ENCODE assay signal across 8 cellular contexts in genomic region chr1:23809751-23810171, GRCh38. TPM values are rescaled to one million over a fixed set of nuclear protein-coding genes. Genes with fewer than 3 reads are reported as not detected.
DNase-seq lines count a peak whose midpoint lies in the region; ATAC-seq, FAIRE-seq and TF ChIP-seq lines count a peak whose summit lies in the region.
"Had no signal": no experiment of that assay in that cellular context is flagged by ENCODE, and none has a peak within 500 bp of the region (broad histone marks: within the 10 kb centered on the region; RNA-seq: fewer than 3 reads in every experiment).

No MANE protein-coding gene starts in this region.

- no peak for FAIRE-seq in HTR-8/SVneo (lab: Jason Lieb, UNC)
- FAIRE-seq: islet of Langerhans had no signal

- peak; percentile 90 to 91 for ATAC-seq in natural killer cell treated with Interleukin-12 subunit alpha and Interleukin-12 subunit beta and Interleukin-15 and Interleukin-18, amount 100 ng/mL, for 72 hours

- DNase-seq in GM13977 (ENCODE audit: low spot score), result peak; percentile 84
- peak; percentile 64 for DNase-seq in HTR-8/SVneo (ENCODE audit: insufficient read length, low spot score)
- DNase-seq in activated CD8-positive, alpha-beta memory T cell treated with anti-CD3 and anti-CD28 coated beads, Interleukin-2, amount 50 U/mL, for 4 hours, result peak; percentile 79
- DNase-seq in epithelial cell of esophagus (ENCODE audit: low read depth), result peak; percentile 75
- DNase-seq in natural killer cell treated with Interleukin-12 subunit alpha and Interleukin-12 subunit beta and Interleukin-15 and Interleukin-18, amount 100 ng/mL, for 72 hours (ENCODE audit: low spot score), result peak; percentile 82
- peak; percentile 66 for DNase-seq in superior temporal gyrus (ENCODE audit: extremely low spot score)

- no peaks in the 10 kb centered on the region for H3K79me2 ChIP-seq in OCI-LY1 (ENCODE audit: insufficient read depth, low read length)

- H4K20me1 ChIP-seq in OCI-LY1 (ENCODE audit: insufficient read depth, low read length), result no peaks in the 10 kb centered on the region

- no peaks in the 10 kb centered on the region for H3K9me2 ChIP-seq in OCI-LY1 (ENCODE audit: low read depth, low read length)

- H3K4me3 ChIP-seq in OCI-LY1 (ENCODE audit: low read depth, low read length, poor library complexity, severe bottlenecking) (no peak overlapping the region), epithelial cell of esophagus (ENCODE audit: low read length) (no peak overlapping the region)

- H3K9ac ChIP-seq in OCI-LY1 (ENCODE audit: low read length), result no peak overlapping the region

- H3K27me3 Mint-ChIP-seq in natural killer cell treated with Interleukin-12 subunit alpha and Interleukin-12 subunit beta and Interleukin-15 and Interleukin-18, amount 100 ng/mL, for 72 hours, result no peaks in the 10 kb centered on the region

- in situ Hi-C loops in GM13977 (cut with MboI; ENCODE audit: low pct_unique_long_range_greater_than_20kb, low sequenced_read_pairs, unreplicated experiment), result loop anchor here (5.0 kb wide), 1 partner anchor 108 kb away; no protein-coding TSS in a partner anchor

- H3K4me2 ChIP-seq in OCI-LY1 (ENCODE audit: low read length), result no peak overlapping the region

- no peak overlapping the region for H3K4me3 Mint-ChIP-seq in natural killer cell treated with Interleukin-12 subunit alpha and Interleukin-12 subunit beta and Interleukin-15 and Interleukin-18, amount 100 ng/mL, for 72 hours

- H3K27me3 ChIP-seq in OCI-LY1 (ENCODE audit: insufficient read depth, low read length), result no peaks in the 10 kb centered on the region

- peaks cover 4 to 18% of the 10 kb centered on the region in 2 donors for H3K4me1 Mint-ChIP-seq in natural killer cell treated with Interleukin-12 subunit alpha and Interleukin-12 subunit beta and Interleukin-15 and Interleukin-18, amount 100 ng/mL, for 72 hours (ENCODE audit: low read depth in 2 of 2)

- TF ChIP-seq CTCF in GM13977 (IDR thresholded peaks at IDR 0.05; ENCODE audit: extremely low read depth, insufficient read depth, missing control alignments) (peak; percentile 98), OCI-LY1 (IDR thresholded peaks at IDR 0.05; ENCODE audit: low read length) (peak; percentile 96), epithelial cell of esophagus (IDR thresholded peaks at IDR 0.05; ENCODE audit: insufficient read depth, low read depth, low read length, missing control alignments) (peak; percentile 84)

- no peak overlapping the region for H3K27ac Mint-ChIP-seq in natural killer cell treated with Interleukin-12 subunit alpha and Interleukin-12 subunit beta and Interleukin-15 and Interleukin-18, amount 100 ng/mL, for 72 hours

- peaks cover 13% of the 10 kb centered on the region for H3K4me1 ChIP-seq in OCI-LY1 (ENCODE audit: insufficient read depth, low read length, severe bottlenecking)

- H3F3A ChIP-seq in OCI-LY1 (ENCODE audit: insufficient read depth, low read length), result no peaks in the 10 kb centered on the region

- H3K36me3 ChIP-seq in OCI-LY1 (ENCODE audit: insufficient read depth, low read length), result peaks cover 11% of the 10 kb centered on the region; the same call in 1 of the 2 replicates

- no peaks in the 10 kb centered on the region for H3K9me3 ChIP-seq in OCI-LY1 (ENCODE audit: low read length)

- H3K36me3 Mint-ChIP-seq in natural killer cell treated with Interleukin-12 subunit alpha and Interleukin-12 subunit beta and Interleukin-15 and Interleukin-18, amount 100 ng/mL, for 72 hours, result no peaks in the 10 kb centered on the region

- no peaks in the 10 kb centered on the region for H3K9me3 Mint-ChIP-seq in natural killer cell treated with Interleukin-12 subunit alpha and Interleukin-12 subunit beta and Interleukin-15 and Interleukin-18, amount 100 ng/mL, for 72 hours

- no peak overlapping the region for H2AFZ ChIP-seq in OCI-LY1 (ENCODE audit: low read length)

- peak overlapping the region; percentile 37 for H3K27ac ChIP-seq in OCI-LY1 (ENCODE audit: low read depth, low read length, poor library complexity, severe bottlenecking)

RNA-seq across cellular contexts. Expression of gene GALE, which starts 9.2 kb away (rescaled TPM):
- 10 to 100 TPM; 54.3 to 68.1 TPM for total RNA-seq in natural killer cell treated with Interleukin-12 subunit alpha and Interleukin-12 subunit beta and Interleukin-15 and Interleukin-18, amount 100 ng/mL, for 72 hours

RNA-seq across cellular contexts. Expression of gene HMGCL, which starts 15.5 kb away (rescaled TPM):
- total RNA-seq in natural killer cell treated with Interleukin-12 subunit alpha and Interleukin-12 subunit beta and Interleukin-15 and Interleukin-18, amount 100 ng/mL, for 72 hours, result 10 to 100 TPM; 26.1 to 29.1 TPM

RNA-seq across cellular contexts. Expression of gene LYPLA2, which starts 18.8 kb away (rescaled TPM):
- 100 to 1,000 TPM; 117 to 120 TPM for total RNA-seq in natural killer cell treated with Interleukin-12 subunit alpha and Interleukin-12 subunit beta and Interleukin-15 and Interleukin-18, amount 100 ng/mL, for 72 hours

RNA-seq across cellular contexts. Expression of gene PITHD1, which starts 31.5 kb away (rescaled TPM):
- total RNA-seq in natural killer cell treated with Interleukin-12 subunit alpha and Interleukin-12 subunit beta and Interleukin-15 and Interleukin-18, amount 100 ng/mL, for 72 hours, result 10 to 100 TPM; 68.6 to 77.7 TPM

RNA-seq across cellular contexts. Expression of gene FUCA1, which starts 58.3 kb away (rescaled TPM):
- total RNA-seq in natural killer cell treated with Interleukin-12 subunit alpha and Interleukin-12 subunit beta and Interleukin-15 and Interleukin-18, amount 100 ng/mL, for 72 hours, result 10 to 100 TPM; 10.3 to 15.1 TPM
